ENCODE assay signal across 26 cellular contexts in genomic region chr10:75645704-75646103, GRCh38.
"Had no signal": no experiment of that assay in that cellular context is flagged by ENCODE, and none has a peak within 500 bp of the region (broad histone marks: within the 10 kb centered on the region; RNA-seq: fewer than 3 reads in every experiment).

No MANE protein-coding gene starts in this region.

- H2AFZ ChIP-seq: hepatocyte had no signal

- H3K4me3 ChIP-seq: heart right ventricle, hepatocyte, left ventricle myocardium inferior, lung, ovary, prostate gland, skin epidermis, stomach, testis, thyroid gland, transverse colon, upper lobe of right lung had no signal

- H3K4me2 ChIP-seq: hepatocyte had no signal

- H3K36me3 ChIP-seq: heart right ventricle, left ventricle myocardium inferior, ovary, prostate gland, stomach, thyroid gland, transverse colon, upper lobe of right lung had no signal

- H3K9me3 ChIP-seq: heart right ventricle, left ventricle myocardium inferior, ovary, prostate gland, stomach, testis, thyroid gland, transverse colon, upper lobe of right lung had no signal

- H3K4me3 Mint-ChIP-seq: mesothelial cell of epicardium; naive B cell; natural killer cell; stimulated activated naive B cell treated with anti-CD40 and anti-IgM and Interleukin-4, amounts not matched to agents 10 μg/mL and 1 μg/mL and 100 μg/mL, for 72 hours had no signal

- H3K36me3 Mint-ChIP-seq: mesothelial cell of epicardium; naive B cell; natural killer cell; stimulated activated naive B cell treated with anti-CD40 and anti-IgM and Interleukin-4, amounts not matched to agents 10 μg/mL and 1 μg/mL and 100 μg/mL, for 72 hours had no signal

- H3K27ac Mint-ChIP-seq: mesothelial cell of epicardium; naive B cell; natural killer cell; stimulated activated naive B cell treated with anti-CD40 and anti-IgM and Interleukin-4, amounts not matched to agents 10 μg/mL and 1 μg/mL and 100 μg/mL, for 72 hours had no signal

- H3K9me3 Mint-ChIP-seq: natural killer cell had no signal

- H3K27me3 ChIP-seq: heart right ventricle, hepatocyte, ovary, stomach, testis, thyroid gland, transverse colon, upper lobe of right lung had no signal

- H3K27ac ChIP-seq: heart right ventricle, hepatocyte, left ventricle myocardium inferior, ovary, prostate gland, skin epidermis, stomach, testis, thyroid gland, transverse colon, upper lobe of right lung had no signal

- H3K4me1 ChIP-seq: left ventricle myocardium inferior, prostate gland, testis, upper lobe of right lung had no signal

- H3K4me1 Mint-ChIP-seq: natural killer cell; stimulated activated naive B cell treated with anti-CD40 and anti-IgM and Interleukin-4, amounts not matched to agents 10 μg/mL and 1 μg/mL and 100 μg/mL, for 72 hours had no signal

- DNase-seq: heart right ventricle; islet precursor cell; left ventricle myocardium inferior; mesendoderm; naive B cell; natural killer cell; ovary; posterior cingulate gyrus; retina; right cardiac atrium; stimulated activated CD4-positive, alpha-beta T cell treated with anti-CD3 and anti-CD28 coated beads, Interleukin-12 subunit alpha, Interleukin-12 subunit beta, amount 100 ng/mL, for 4 hours; stimulated activated CD4-positive, alpha-beta T cell treated with anti-CD3 and anti-CD28 coated beads, Interleukin-15, amount 100 ng/mL, for 24 hours; stimulated activated CD4-positive, alpha-beta T cell treated with anti-CD3 and anti-CD28 coated beads, Interleukin-2, amount 100 ng/mL, for 24 hours; stimulated activated CD4-positive, alpha-beta T cell treated with anti-CD3 and anti-CD28 coated beads, Interleukin-4, amount 100 ng/mL, for 1 hour; stimulated activated naive B cell treated with anti-CD40 and anti-IgM and Interleukin-4, amounts not matched to agents 10 μg/mL and 1 μg/mL and 100 μg/mL, for 72 hours; stimulated activated naive CD8-positive, alpha-beta T cell treated with anti-CD3 and anti-CD28 coated beads, Interleukin-15, Interleukin-2, amounts not matched to agents 100 U/mL and 50 U/mL, for 24 hours; stomach; testis; thyroid gland; transverse colon; upper lobe of right lung had no signal

- H3K79me2 ChIP-seq: hepatocyte had no signal
